Comparison of ENCODE assay signal across 1 cellular context in the genomic region with DNA sequence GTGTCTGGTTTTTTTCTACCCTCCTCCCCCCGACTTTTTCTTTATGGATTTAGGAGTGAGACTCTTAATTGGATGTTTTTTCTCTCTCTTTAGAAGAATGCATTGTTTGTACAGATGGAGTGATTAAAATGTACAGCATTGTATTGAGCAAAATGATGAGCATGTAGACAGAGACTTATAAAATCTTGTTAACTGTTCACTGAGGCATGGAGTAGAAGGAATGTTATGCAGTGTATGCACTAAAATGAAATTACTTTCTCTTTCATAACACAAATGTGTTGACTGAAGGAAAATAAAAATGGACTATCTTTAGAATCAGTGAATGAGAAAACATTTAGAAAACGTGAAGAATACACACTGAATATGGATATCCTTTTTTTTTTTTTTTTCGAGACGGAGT.
TF ChIP-seq lines count a peak whose summit lies in the region.

No MANE protein-coding gene starts in this region.

TF ChIP-seq in WTC11, 78 proteins besides CTCF, POLR2A, EP300 and RAD21 (continued from another document):
- TF ChIP-seq AR (CRISPR knock-in tag; IDR thresholded peaks at IDR 0.05) (no peak), NFATC4 (CRISPR knock-in tag; IDR thresholded peaks at IDR 0.05) (no peak), ZNF219 (CRISPR knock-in tag; IDR thresholded peaks at IDR 0.05; ENCODE audit: borderline replicate concordance) (no peak), ZMAT4 (CRISPR knock-in tag; IDR thresholded peaks at IDR 0.05) (no peak)
- TF ChIP-seq, protein P1, sequence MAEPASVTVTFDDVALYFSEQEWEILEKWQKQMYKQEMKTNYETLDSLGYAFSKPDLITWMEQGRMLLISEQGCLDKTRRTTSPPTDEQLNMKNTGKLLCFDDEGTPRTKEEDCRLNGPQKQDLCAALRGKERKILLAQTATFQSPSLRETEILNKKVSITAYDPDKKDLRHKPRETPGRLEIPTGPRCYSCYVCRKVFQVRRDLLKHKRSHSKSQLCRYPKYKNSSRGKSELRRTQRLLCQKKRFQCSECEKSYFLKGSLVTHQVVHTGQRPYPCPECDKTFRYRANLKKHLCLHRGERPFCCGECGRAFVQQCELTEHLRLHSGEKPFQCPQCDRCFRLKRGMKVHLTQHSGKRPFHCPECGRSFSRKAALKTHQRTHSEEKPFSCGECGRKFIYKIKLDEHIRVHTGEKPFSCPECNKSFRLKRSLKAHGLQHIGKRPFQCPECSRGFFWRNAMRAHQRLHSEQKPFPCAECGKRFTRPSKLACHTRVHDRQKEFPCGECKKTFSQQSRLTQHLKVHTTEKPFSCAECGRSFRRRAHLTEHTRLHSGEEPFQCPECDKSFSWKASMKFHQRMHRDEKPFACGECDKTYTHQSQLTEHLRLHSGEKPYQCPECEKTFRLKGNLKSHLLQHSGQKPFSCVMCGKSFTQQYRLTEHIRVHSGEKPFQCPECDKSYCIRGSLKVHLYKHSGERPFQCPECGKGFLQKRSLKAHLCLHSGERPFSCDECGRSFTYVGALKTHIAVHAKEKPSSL (CRISPR knock-in tag; conservative IDR thresholded peaks at IDR 0.05): no peak
